ENCODE assay signal across 23 cellular contexts in the genomic region with DNA sequence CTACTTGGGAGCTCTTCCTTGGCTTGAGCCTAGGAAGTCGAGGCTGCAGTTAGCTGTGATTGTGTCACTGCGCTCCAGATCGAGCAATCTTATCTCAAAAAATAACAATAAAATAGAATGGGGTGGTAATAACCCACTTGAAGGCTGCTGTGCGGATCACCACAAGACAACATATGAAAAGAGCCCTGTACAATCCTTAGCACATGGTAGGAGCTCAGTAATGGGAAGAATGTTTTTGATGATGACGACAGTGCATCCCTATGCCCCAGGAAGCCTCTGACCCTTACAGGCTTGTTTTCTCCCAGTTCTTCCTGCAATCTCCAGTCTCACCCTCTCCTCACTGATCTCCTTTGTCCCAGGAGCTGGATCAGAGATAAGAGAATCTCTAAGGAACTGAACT. TPM values are rescaled to one million over a fixed set of nuclear protein-coding genes. Genes with fewer than 3 reads are reported as not detected.
DNase-seq lines count a peak whose midpoint lies in the region; ATAC-seq and TF ChIP-seq lines count a peak whose summit lies in the region.
"Had no signal": no experiment of that assay in that cellular context is flagged by ENCODE, and none has a peak within 500 bp of the region (broad histone marks: within the 10 kb centered on the region; RNA-seq: fewer than 3 reads in every experiment).

No MANE protein-coding gene starts in this region.

- POLR2A ChIA-PET in HEK293 (lab: Yijun Ruan, JAX), result interaction anchor here (1.7 kb wide), 1 partner anchor 14 kb away, joined by 4 read pairs; no protein-coding TSS in a partner anchor

- peaks cover 0 to 8% of the 10 kb centered on the region in 2 experiments; a peak in 1 of 3 replicates for H3K36me3 ChIP-seq in HEK293 (ENCODE audit: control insufficient read depth in 2 of 2, insufficient read depth in 1 of 2, low read length in 2 of 2)
- no peaks in the 10 kb centered on the region for H3K36me3 ChIP-seq in spleen
- H3K36me3 ChIP-seq: BE2C had no signal

- H3K9me3 Mint-ChIP-seq in nephron progenitor cell, result no peaks in the 10 kb centered on the region
- H3K9me3 Mint-ChIP-seq: CD4-positive, alpha-beta T cell; CD8-positive, alpha-beta memory T cell had no signal

- 92 to 98% (median 94%) methylated on average over 5 of the region's 5 CpGs for WGBS in spleen, 5 donors

- H3K27ac ChIP-seq in HEK293 (ENCODE audit: extremely low read depth, low read depth, low read length), result no peak overlapping the region
- no peak overlapping the region for H3K27ac ChIP-seq in spleen
- H3K27ac ChIP-seq: A549; BLaER1 treated with 17β-estradiol and CSF1 and Interleukin-3, amounts not matched to agents 10 nM and 100 nM; GM23248 had no signal

- H3K9me3 ChIP-seq in HEK293 (ENCODE audit: control insufficient read depth, insufficient read depth, low read depth, low read length) (no peaks in the 10 kb centered on the region), spleen (no peaks in the 10 kb centered on the region)
- H3K9me3 ChIP-seq: A549, BE2C had no signal

- TF ChIP-seq POLR2A in spleen (IDR thresholded peaks at IDR 0.05), result no peak

- TF ChIP-seq CTCF in HEK293 (tag by site-specific recombination; IDR thresholded peaks at IDR 0.05), result no peak
- TF ChIP-seq CTCF in nephron progenitor cell (IDR thresholded peaks at IDR 0.05), result no peak
- TF ChIP-seq CTCF in spleen (IDR thresholded peaks at IDR 0.05 in 8 of 11, conservative IDR thresholded peaks at IDR 0.05 in 3 of 11), result no peak

- CTCF ChIA-PET in HEK293 (lab: Yijun Ruan, JAX), result interaction anchor here (0.5 to 5.7 kb wide), 9 partner anchors 9 to 924 kb away, joined by 3 to 50 read pairs (median 3); no protein-coding TSS in a partner anchor

- H3K36me3 Mint-ChIP-seq in nephron progenitor cell (ENCODE audit: low read depth), result peaks cover 52% of the 10 kb centered on the region
- H3K36me3 Mint-ChIP-seq: CD8-positive, alpha-beta memory T cell had no signal

- no peak for DNase-seq in nephron progenitor cell
- DNase-seq in spleen, result peak; percentile 4
- DNase-seq in foreskin melanocyte, result no peak
- DNase-seq in anterior cingulate cortex (lab: John Stamatoyannopoulos, UW), result no peak
- DNase-seq: 8988T; ACHN; AML-193; BE2C; CD4-positive, alpha-beta T cell; CD8-positive, alpha-beta memory T cell; DMS 273 treated with DMSO at 0.1 percent for 48 hours; DMS79; EL; GDM1; GM23248; H7; HCEC 1CT had no signal

- H3K4me1 ChIP-seq in HEK293 (ENCODE audit: control insufficient read depth, insufficient read depth, low read length), result peaks cover 9% of the 10 kb centered on the region; the same call in 1 of the 2 replicates
- H3K4me1 ChIP-seq in spleen, result no peaks in the 10 kb centered on the region
- H3K4me1 ChIP-seq: A549; BLaER1 treated with 17β-estradiol and CSF1 and Interleukin-3, amounts not matched to agents 10 nM and 100 nM had no signal

- no peak overlapping the region for H3K4me3 ChIP-seq in HEK293 (ENCODE audit: low read depth, low read length)
- no peak overlapping the region for H3K4me3 ChIP-seq in spleen
- H3K4me3 ChIP-seq: A549; BLaER1 treated with 17β-estradiol and CSF1 and Interleukin-3, amounts not matched to agents 10 nM and 100 nM; GM12878; GM23248 had no signal

- H3K27me3 Mint-ChIP-seq in nephron progenitor cell (ENCODE audit: low read depth, poor library complexity), result no peaks in the 10 kb centered on the region
- H3K27me3 Mint-ChIP-seq: CD4-positive, alpha-beta T cell had no signal

- H3K27ac Mint-ChIP-seq in nephron progenitor cell, result peak overlapping the region; percentile 39
- H3K27ac Mint-ChIP-seq: CD14-positive monocyte; CD4-positive, alpha-beta T cell had no signal

- H3K4me3 Mint-ChIP-seq in nephron progenitor cell, result no peak overlapping the region
- H3K4me3 Mint-ChIP-seq: CD14-positive monocyte; CD4-positive, alpha-beta T cell; CD8-positive, alpha-beta memory T cell had no signal

- no peaks in the 10 kb centered on the region for H3K27me3 ChIP-seq in spleen (replicated peaks in 1 of 7)
- H3K27me3 ChIP-seq: BE2C; BLaER1 treated with 17β-estradiol and CSF1 and Interleukin-3, amounts not matched to agents 10 nM and 100 nM had no signal

- intact Hi-C loops in spleen (cut with DNase I; ENCODE audit: low total_unique reads), result no loop called here

- no peak for ATAC-seq in HG03280 (IDR thresholded peaks at IDR 0.05; ENCODE audit: unreplicated experiment)
- ATAC-seq: A549, GM12878 had no signal

- H3K4me1 Mint-ChIP-seq in nephron progenitor cell, result no peaks in the 10 kb centered on the region

TF ChIP-seq in HEK293, 187 proteins besides CTCF, POLR2A, EP300 and RAD21:
- TF ChIP-seq ZSCAN23 (tag by site-specific recombination; IDR thresholded peaks at IDR 0.05) (no peak), ZNF398 (tag by site-specific recombination; IDR thresholded peaks at IDR 0.05) (no peak), SP3 (tag by site-specific recombination; IDR thresholded peaks at IDR 0.05) (no peak), ZNF629 (tag by site-specific recombination; IDR thresholded peaks at IDR 0.05) (0 out of 2 replicates have a peak, but pooled peaks have one; percentile 18), ZIC2 (tag by site-specific recombination; IDR thresholded peaks at IDR 0.05) (peak; percentile 74)

RNA-seq across cellular contexts. Expression of gene SCUBE3, which starts 15.5 kb away (rescaled TPM):
- total RNA-seq in spleen, result under 1 TPM in 6 of 7 donors, not detected in 1; 0.09 to 0.43 (median 0.23) TPM
- under 1 TPM; 0.03 to 0.04 (median 0.03) TPM for polyA plus RNA-seq in spleen
- total RNA-seq: CD4-positive, alpha-beta T cell had no signal
- polyA plus RNA-seq: CD14-positive monocyte had no signal

RNA-seq across cellular contexts. Expression of gene ZNF76, which starts 30.2 kb away (rescaled TPM):
- 10 to 100 TPM; 51.6 to 80.0 (median 60.9) TPM for total RNA-seq in spleen
- polyA plus RNA-seq in spleen, result 10 to 100 TPM; 25.6 to 54.9 (median 40.9) TPM
